Comparison of ENCODE assay signal across 8 cellular contexts in genomic region chr1:21270086-21270689, GRCh38. TPM values are rescaled to one million over a fixed set of nuclear protein-coding genes. Genes with fewer than 3 reads are reported as not detected.
DNase-seq lines count a peak whose midpoint lies in the region; ATAC-seq and TF ChIP-seq lines count a peak whose summit lies in the region.

No MANE protein-coding gene starts in this region.

- DNase-seq in Caco-2: peak; percentile 75 to 79
- peak; percentile 55 to 82 (median 73) for DNase-seq in T-helper 1 cell
- peak; percentile 66 for DNase-seq in adipocyte (ENCODE audit: low read depth)
- DNase-seq in iPS DF 6.9 (ENCODE audit: low read depth, low spot score): peak; percentile 77
- DNase-seq in stimulated activated CD4-positive, alpha-beta T cell treated with anti-CD3 and anti-CD28 coated beads, Interleukin-1b, Interleukin-23, amount 100 ng/mL, for 48 hours: peak; percentile 83
- DNase-seq in cerebellum (ENCODE audit: low spot score): no peak

- ATAC-seq in HG03354 (IDR thresholded peaks at IDR 0.05; ENCODE audit: poor library complexity, severe bottlenecking, unreplicated experiment) (peak; percentile 43), HG02763 (IDR thresholded peaks at IDR 0.05; ENCODE audit: unreplicated experiment) (no peak)

- peaks cover 31% of the 10 kb centered on the region for H3K4me1 ChIP-seq in Caco-2
- H3K4me1 ChIP-seq in adipocyte (ENCODE audit: control insufficient read depth, insufficient read depth, low read length): peaks cover 10% of the 10 kb centered on the region
- no peaks in the 10 kb centered on the region; the same call in 1 of the 2 replicates for H3K4me1 ChIP-seq in iPS DF 6.9 (ENCODE audit: control insufficient read depth, insufficient read depth, low read length)

- no TSS peak for BruUV-seq in Caco-2 (replicated peaks; lab: Mats Ljungman, UMichigan)

- CTCF ChIA-PET in Caco-2 (lab: Charles Lee): interaction anchor here (0.5 to 3.2 kb wide), 20 partner anchors 8 to 289 kb away, joined by 3 to 36 read pairs (median 5); no protein-coding TSS in a partner anchor

- intact Hi-C loops in Caco-2 (cut with micrococcal nuclease; ENCODE audit: unreplicated experiment): loop anchor here (1.0 kb wide), 1 partner anchor 15 kb away; no protein-coding TSS in a partner anchor

- peak; percentile 66 to 71 for TF ChIP-seq CTCF in Caco-2 (IDR thresholded peaks at IDR 0.05; ENCODE audit: insufficient read depth in 1 of 2, low read depth in 1 of 2, low read length in 1 of 2, severe bottlenecking in 1 of 2, unreplicated experiment in 1 of 2)

- no peaks in the 10 kb centered on the region for H3K4me1 Mint-ChIP-seq in Caco-2 (ENCODE audit: low read depth, unreplicated experiment)

- no peak overlapping the region for H3K27ac ChIP-seq in iPS DF 6.9 (ENCODE audit: low read length)

- no peak overlapping the region for H3K4me3 Mint-ChIP-seq in Caco-2 (ENCODE audit: unreplicated experiment)

- H3K9me3 Mint-ChIP-seq in Caco-2 (ENCODE audit: unreplicated experiment): no peaks in the 10 kb centered on the region

- H3K36me3 Mint-ChIP-seq in Caco-2 (ENCODE audit: insufficient read depth, unreplicated experiment): peaks cover 11% of the 10 kb centered on the region

- no peaks in the 10 kb centered on the region for H3K27me3 Mint-ChIP-seq in Caco-2 (ENCODE audit: insufficient read depth, unreplicated experiment)

- no peak overlapping the region for H3K9ac ChIP-seq in adipocyte (ENCODE audit: low read length)

- H3K27ac Mint-ChIP-seq in Caco-2 (ENCODE audit: unreplicated experiment): no peak overlapping the region

- WGBS in iPS DF 6.9 (ENCODE audit: insufficient coverage, insufficient read length): no CpG with 5 or more reads among the region's 9 CpGs

- H3K4me3 ChIP-seq in Caco-2 (ENCODE audit: low read depth, low read length) (no peak overlapping the region), adipocyte (ENCODE audit: low read length) (no peak overlapping the region), iPS DF 6.9 (ENCODE audit: low read length) (no peak overlapping the region)

- POLR2A ChIA-PET in Caco-2 (lab: Charles Lee): no interaction called here

- H3K9me3 ChIP-seq in Caco-2 (no peaks in the 10 kb centered on the region), adipocyte (ENCODE audit: control insufficient read depth, low read length) (no peaks in the 10 kb centered on the region), iPS DF 6.9 (ENCODE audit: control insufficient read depth, insufficient read depth, low read length) (no peaks in the 10 kb centered on the region)

- H3K36me3 ChIP-seq in Caco-2 (ENCODE audit: control insufficient read depth, insufficient read depth, low read length) (no peaks in the 10 kb centered on the region; the same call in none of the 2 replicates), adipocyte (ENCODE audit: control insufficient read depth, insufficient read depth, low read length, severe bottlenecking) (peaks cover 78% of the 10 kb centered on the region), iPS DF 6.9 (ENCODE audit: control insufficient read depth, insufficient read depth, low read length) (peaks cover 3% of the 10 kb centered on the region; the same call in 1 of the 2 replicates)

- H3K27me3 ChIP-seq in Caco-2 (replicated peaks; ENCODE audit: control insufficient read depth, insufficient read depth, low read length) (no peaks in the 10 kb centered on the region), adipocyte (replicated peaks; ENCODE audit: control insufficient read depth, insufficient read depth, low read length) (no peaks in the 10 kb centered on the region), iPS DF 6.9 (ENCODE audit: control insufficient read depth, insufficient read depth, low read length) (no peaks in the 10 kb centered on the region)

RNA-seq across cellular contexts. Expression of gene ECE1, which starts 20.1 kb away (rescaled TPM):
- total RNA-seq in Caco-2 (2022) (49.6 and 50.2 TPM in 2 replicates), cerebellum (12.6 TPM)
